Comparison of ENCODE assay signal across 30 cellular contexts in genomic region chr5:78467140-78467539, GRCh38.
"Had no signal": no experiment of that assay in that cellular context is flagged by ENCODE, and none has a peak within 500 bp of the region (broad histone marks: within the 10 kb centered on the region; RNA-seq: fewer than 3 reads in every experiment).

No MANE protein-coding gene starts in this region.

- H3K4me1 ChIP-seq: ascending aorta had no signal

- H3K4me3 ChIP-seq: ascending aorta, cardiac muscle cell had no signal

- ATAC-seq: activated CD4-positive, alpha-beta T cell treated with anti-CD3 and anti-CD28 coated beads for 36 hours; activated CD4-positive, CD25-positive, alpha-beta regulatory T cell treated with anti-CD3 and anti-CD28 coated beads, Interleukin-2, amount 50 U/mL, for 24 hours; activated CD8-positive, alpha-beta memory T cell treated with anti-CD3 and anti-CD28 coated beads, Interleukin-2, amount 10 ng/mL, durations not matched to agents 7 days and 5 days; activated CD8-positive, alpha-beta T cell treated with anti-CD3 and anti-CD28 coated beads, Interleukin-2, amount 10 ng/mL, durations not matched to agents 7 days and 5 days; activated naive CD8-positive, alpha-beta T cell treated with anti-CD3 and anti-CD28 coated beads, Interleukin-2, amount 50 U/mL, for 24 hours; T-cell; T-helper 17 cell had no signal

- DNase-seq: activated CD4-positive, alpha-beta memory T cell treated with anti-CD3 and anti-CD28 coated beads, Interleukin-2, amount 10 ng/mL, durations not matched to agents 7 days and 5 days; activated CD4-positive, alpha-beta T cell treated with anti-CD3 and anti-CD28 coated beads for 1 hour; activated CD4-positive, alpha-beta T cell treated with anti-CD3 and anti-CD28 coated beads for 36 hours; activated CD4-positive, alpha-beta T cell treated with anti-CD3 and anti-CD28 coated beads for 48 hours; activated CD4-positive, alpha-beta T cell treated with anti-CD3 and anti-CD28 coated beads, Interleukin-2, amount 10 ng/mL, durations not matched to agents 7 days and 5 days; activated CD4-positive, alpha-beta T cell treated with anti-CD3 and anti-CD28 coated beads, Interleukin-2, amount 50 U/mL, for 48 hours; activated CD4-positive, CD25-positive, alpha-beta regulatory T cell; activated CD8-positive, alpha-beta memory T cell treated with anti-CD3 and anti-CD28 coated beads for 24 hours; activated CD8-positive, alpha-beta memory T cell treated with anti-CD3 and anti-CD28 coated beads, Interleukin-2, amount 10 ng/mL, durations not matched to agents 7 days and 5 days; activated CD8-positive, alpha-beta memory T cell treated with anti-CD3 and anti-CD28 coated beads, Interleukin-2, amount 50 U/mL, for 48 hours; activated CD8-positive, alpha-beta T cell treated with anti-CD3 and anti-CD28 coated beads, Interleukin-2, amount 10 ng/mL, durations not matched to agents 7 days and 5 days; activated effector memory CD4-positive, alpha-beta T cell treated with Interleukin-2 at 50 U/mL for 16 hours; activated gamma-delta T cell; activated naive CD4-positive, alpha-beta T cell treated with anti-CD3 and anti-CD28 coated beads, Interleukin-2, amount 10 ng/mL, durations not matched to agents 7 days and 5 days; activated naive CD4-positive, alpha-beta T cell treated with Interleukin-2 at 50 U/mL for 16 hours; activated naive CD8-positive, alpha-beta T cell treated with anti-CD3 and anti-CD28 coated beads, Interleukin-2, amount 10 ng/mL, durations not matched to agents 7 days and 5 days; activated naive CD8-positive, alpha-beta T cell treated with anti-CD3 and anti-CD28 coated beads, Interleukin-2, amount 50 U/mL, for 24 hours; activated T-cell treated with anti-CD3 and anti-CD28 coated beads, Interleukin-2, amount 50 U/mL, for 24 hours; activated T-cell treated with anti-CD3 and anti-CD28 coated beads, Interleukin-2, amount 50 U/mL, for 48 hours; amygdala; anterior cingulate cortex; cerebellar nuclear complex; T-cell; T-helper 17 cell; T1000; WERI-Rb-1 had no signal

- H3K36me3 ChIP-seq: ascending aorta, cardiac muscle cell had no signal

- H3K9me3 ChIP-seq: ascending aorta had no signal

- FAIRE-seq: bronchial epithelial cell had no signal
